Comparison of ENCODE assay signal across 18 cellular contexts in genomic region chr16:89293276-89294143, GRCh38.
A peak's percentile ranks its signal among the peaks of the same experiment; 100 is the strongest.
DNase-seq lines count a peak whose midpoint lies in the region; TF ChIP-seq lines count a peak whose summit lies in the region.
"Had no signal": no experiment of that assay in that cellular context is flagged by ENCODE, and none has a peak within 500 bp of the region (broad histone marks: within the 10 kb centered on the region; RNA-seq: fewer than 3 reads in every experiment).

No MANE protein-coding gene starts in this region.

- H3K27me3 ChIP-seq in iPS-15b (ENCODE audit: control insufficient read depth, insufficient read depth, low read length) (no peaks in the 10 kb centered on the region), stomach (no peaks in the 10 kb centered on the region), Karpas-422 (ENCODE audit: low read length) (no peaks in the 10 kb centered on the region)
- H3K27me3 ChIP-seq: Peyer's patch, spleen, suprapubic skin had no signal

- no peaks in the 10 kb centered on the region for H4K20me1 ChIP-seq in Karpas-422 (ENCODE audit: insufficient read depth, low read depth, low read length)

- no peak overlapping the region for H3K4me3 Mint-ChIP-seq in activated T-cell treated with anti-CD3 and anti-CD28 coated beads, Interleukin-2, amount 50 U/mL, for 24 hours
- H3K4me3 Mint-ChIP-seq: T-helper 17 cell had no signal

- POLR2A ChIA-PET in RWPE1 (lab: Yijun Ruan, JAX; ENCODE audit: low non-redundant PET) = no interaction called here

- intact Hi-C loops in stomach (cut with DNase I; ENCODE audit: low total_unique reads) = no loop called here

- CTCF ChIA-PET in RWPE1 (lab: Yijun Ruan, JAX) = interaction anchor here (1.1 to 1.3 kb wide), 2 partner anchors 12 to 14 kb away, joined by 3 read pairs; no protein-coding TSS in a partner anchor

- H3K36me3 Mint-ChIP-seq in activated T-cell treated with anti-CD3 and anti-CD28 coated beads, Interleukin-2, amount 50 U/mL, for 24 hours (ENCODE audit: low read depth) = peaks cover 64% of the 10 kb centered on the region

- no peaks in the 10 kb centered on the region for H3K9me3 ChIP-seq in iPS-15b (ENCODE audit: control insufficient read depth, insufficient read depth, low read length)
- no peaks in the 10 kb centered on the region for H3K9me3 ChIP-seq in stomach
- H3K9me3 ChIP-seq in Karpas-422 (ENCODE audit: low read length) = no peaks in the 10 kb centered on the region
- H3K9me3 ChIP-seq: Peyer's patch, spleen, suprapubic skin had no signal

- no peaks in the 10 kb centered on the region for H3K27me3 Mint-ChIP-seq in activated T-cell treated with anti-CD3 and anti-CD28 coated beads, Interleukin-2, amount 50 U/mL, for 24 hours
- H3K27me3 Mint-ChIP-seq: T-helper 17 cell had no signal

- H3K9me3 Mint-ChIP-seq in activated T-cell treated with anti-CD3 and anti-CD28 coated beads, Interleukin-2, amount 50 U/mL, for 24 hours = no peaks in the 10 kb centered on the region
- H3K9me3 Mint-ChIP-seq: nephron progenitor cell had no signal

- no peak for TF ChIP-seq EP300 in stomach (IDR thresholded peaks at IDR 0.05)

- H3K79me2 ChIP-seq in Karpas-422 (ENCODE audit: low read length) = peaks cover 5% of the 10 kb centered on the region; the same call in 1 of the 2 replicates

- H3K27ac ChIP-seq in RWPE1 = peak overlapping the region; percentile 52
- H3K27ac ChIP-seq in stomach = peak overlapping the region; percentile 21 to 80 (median 53)
- H3K27ac ChIP-seq in Karpas-422 (ENCODE audit: low read length) = no peak overlapping the region
- H3K27ac ChIP-seq: Peyer's patch, spleen, suprapubic skin had no signal

- DNase-seq in activated T-cell treated with anti-CD3 and anti-CD28 coated beads, Interleukin-2, amount 50 U/mL, for 24 hours = no peak
- DNase-seq in activated T-cell treated with anti-CD3 and anti-CD28 coated beads for 4 hours (no peak), RWPE1 (ENCODE audit: low spot score) (no peak), stomach (peak; percentile 62), T-helper 9 cell (no peak), Karpas-422 (no peak)
- DNase-seq in activated CD4-positive, alpha-beta T cell treated with anti-CD3 and anti-CD28 coated beads, Interleukin-2, amount 50 U/mL, for 48 hours = no peak
- DNase-seq: activated CD4-positive, alpha-beta T cell treated with anti-CD3 and anti-CD28 coated beads, Interleukin-2, amount 50 U/mL, for 1 hour; activated effector memory CD4-positive, alpha-beta T cell treated with Interleukin-2 at 50 U/mL for 16 hours; head of caudate nucleus; KG1; NCI-H446 treated with DMSO at 0.1 percent for 48 hours; nephron progenitor cell; Peyer's patch; spleen; T-helper 17 cell had no signal

- WGBS in stomach, 5 donors = 47 to 68% (median 62%) methylated on average over 25 to 28 of the region's 28 CpGs

- no peaks in the 10 kb centered on the region for H3K9me2 ChIP-seq in Karpas-422 (replicated peaks; ENCODE audit: insufficient read depth, low read length)

- peaks cover 42% of the 10 kb centered on the region for H3K4me1 Mint-ChIP-seq in activated T-cell treated with anti-CD3 and anti-CD28 coated beads, Interleukin-2, amount 50 U/mL, for 24 hours (ENCODE audit: low read depth)

- peaks cover 8% of the 10 kb centered on the region for H3K36me3 ChIP-seq in iPS-15b (ENCODE audit: control insufficient read depth, insufficient read depth, low read length)
- H3K36me3 ChIP-seq in stomach = peaks cover 12 to 40% (median 27%) of the 10 kb centered on the region in 4 donors
- H3K36me3 ChIP-seq in Karpas-422 (ENCODE audit: insufficient read depth, low read length) = no peaks in the 10 kb centered on the region

- no peak for TF ChIP-seq CTCF in RWPE1 (conservative IDR thresholded peaks at IDR 0.05; ENCODE audit: low read depth)
- TF ChIP-seq CTCF in stomach (IDR thresholded peaks at IDR 0.05) = no peak

- no peak overlapping the region for H3K4me2 ChIP-seq in Karpas-422 (ENCODE audit: low read depth, low read length, poor library complexity, severe bottlenecking)

- H3K4me1 ChIP-seq in iPS-15b (ENCODE audit: control insufficient read depth, insufficient read depth, low read length) (peaks cover 51% of the 10 kb centered on the region), stomach (peaks cover 18 to 69% (median 51%) of the 10 kb centered on the region in 4 donors), Karpas-422 (ENCODE audit: low read length) (no peaks in the 10 kb centered on the region)

- peak overlapping the region; percentile 47 for H3K27ac Mint-ChIP-seq in activated T-cell treated with anti-CD3 and anti-CD28 coated beads, Interleukin-2, amount 50 U/mL, for 24 hours

- TF ChIP-seq POLR2A in stomach (IDR thresholded peaks at IDR 0.05) = no peak

- H3K4me3 ChIP-seq in iPS-15b (ENCODE audit: low read depth, low read length) (no peak overlapping the region), stomach (no peak overlapping the region), Karpas-422 (ENCODE audit: low read length) (no peak overlapping the region)
- H3K4me3 ChIP-seq: Peyer's patch, spleen, suprapubic skin had no signal

- H3K9ac ChIP-seq in iPS-15b (ENCODE audit: low read depth, low read length) (peak overlapping the region; percentile 65), Karpas-422 (ENCODE audit: low read length) (no peak overlapping the region)

- no peak overlapping the region for H2AFZ ChIP-seq in Karpas-422 (ENCODE audit: low read length)
